ENCODE assay signal across 23 cellular contexts in the genomic region with DNA sequence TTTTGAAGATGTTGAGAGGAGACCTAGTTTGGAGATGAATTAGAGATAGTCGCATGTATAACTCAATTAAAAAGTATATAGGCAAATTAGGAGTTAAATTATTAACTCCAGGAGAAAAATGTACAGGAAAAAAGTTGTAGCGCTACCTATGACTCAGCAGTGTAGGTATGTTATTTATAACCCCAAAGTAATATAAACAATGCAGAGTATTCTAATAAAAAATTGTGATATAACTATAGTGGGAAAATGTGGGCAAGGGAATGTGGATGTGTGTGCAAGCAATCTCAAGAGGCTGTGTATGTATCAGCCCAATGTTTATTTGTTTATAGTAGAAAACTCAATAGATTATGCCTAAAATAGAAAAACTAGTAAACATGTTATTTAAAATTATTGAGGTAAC.
"Had no signal": no experiment of that assay in that cellular context is flagged by ENCODE, and none has a peak within 500 bp of the region (broad histone marks: within the 10 kb centered on the region; RNA-seq: fewer than 3 reads in every experiment).

No MANE protein-coding gene starts in this region.

- H3K4me3 ChIP-seq: colonic mucosa, hepatocyte, mucosa of descending colon, psoas muscle, right lobe of liver, spleen, tibial artery, upper lobe of left lung, uterus had no signal

- H3K27ac ChIP-seq: colonic mucosa, hepatocyte, neutrophil, psoas muscle, right lobe of liver, spleen, tibial artery, upper lobe of left lung, uterus had no signal

- H3K9me3 Mint-ChIP-seq: endodermal cell; stimulated activated memory B cell treated with anti-CD40 and anti-IgM and Interleukin-4, amounts not matched to agents 10 μg/mL and 1 μg/mL and 100 μg/mL, for 72 hours had no signal

- H3K79me2 ChIP-seq: hepatocyte had no signal

- H3K27ac Mint-ChIP-seq: endodermal cell; naive thymus-derived CD8-positive, alpha-beta T cell; stimulated activated memory B cell treated with anti-CD40 and anti-IgM and Interleukin-4, amounts not matched to agents 10 μg/mL and 1 μg/mL and 100 μg/mL, for 72 hours; stimulated activated naive CD8-positive, alpha-beta T cell treated with anti-CD3 and anti-CD28 coated beads, Interleukin-15, Interleukin-2, amounts not matched to agents 100 ng/mL and 50 ng/mL, for 24 hours had no signal

- ATAC-seq: left lobe of liver; mucosa of descending colon; naive thymus-derived CD8-positive, alpha-beta T cell; psoas muscle; right lobe of liver; stimulated activated memory B cell treated with anti-CD40 and anti-IgM and Interleukin-4, amounts not matched to agents 10 μg/mL and 1 μg/mL and 100 μg/mL, for 72 hours had no signal

- H3K36me3 Mint-ChIP-seq: naive thymus-derived CD8-positive, alpha-beta T cell; stimulated activated memory B cell treated with anti-CD40 and anti-IgM and Interleukin-4, amounts not matched to agents 10 μg/mL and 1 μg/mL and 100 μg/mL, for 72 hours had no signal

- H3K4me3 Mint-ChIP-seq: endodermal cell; naive thymus-derived CD8-positive, alpha-beta T cell; stimulated activated memory B cell treated with anti-CD40 and anti-IgM and Interleukin-4, amounts not matched to agents 10 μg/mL and 1 μg/mL and 100 μg/mL, for 72 hours; stimulated activated naive CD8-positive, alpha-beta T cell treated with anti-CD3 and anti-CD28 coated beads, Interleukin-15, Interleukin-2, amounts not matched to agents 100 ng/mL and 50 ng/mL, for 24 hours had no signal

- H3K4me2 ChIP-seq: hepatocyte had no signal

- H3K9me3 ChIP-seq: colonic mucosa, mucosa of descending colon, neutrophil, psoas muscle, right lobe of liver, upper lobe of left lung, uterus had no signal

- H3K4me1 ChIP-seq: colonic mucosa, psoas muscle, right lobe of liver, spleen, tibial artery, upper lobe of left lung, uterus had no signal

- H3K27me3 Mint-ChIP-seq: stimulated activated memory B cell treated with anti-CD40 and anti-IgM and Interleukin-4, amounts not matched to agents 10 μg/mL and 1 μg/mL and 100 μg/mL, for 72 hours; stimulated activated naive CD8-positive, alpha-beta T cell treated with anti-CD3 and anti-CD28 coated beads, Interleukin-15, Interleukin-2, amounts not matched to agents 100 ng/mL and 50 ng/mL, for 24 hours had no signal

- H3K36me3 ChIP-seq: colonic mucosa, neutrophil, right lobe of liver, spleen, tibial artery, upper lobe of left lung, uterus had no signal

- H2AFZ ChIP-seq: hepatocyte had no signal

- H3K27me3 ChIP-seq: colonic mucosa, neutrophil, right lobe of liver, spleen, tibial artery, upper lobe of left lung, uterus had no signal

- H3K4me1 Mint-ChIP-seq: endodermal cell; naive thymus-derived CD8-positive, alpha-beta T cell; stimulated activated memory B cell treated with anti-CD40 and anti-IgM and Interleukin-4, amounts not matched to agents 10 μg/mL and 1 μg/mL and 100 μg/mL, for 72 hours had no signal

- DNase-seq: colonic mucosa; dermis blood vessel endothelial cell; effector CD4-positive, alpha-beta T cell; endodermal cell; foreskin fibroblast; head of caudate nucleus; mucosa of descending colon; naive thymus-derived CD8-positive, alpha-beta T cell; psoas muscle; retina; right lobe of liver; spleen; stimulated activated CD4-positive, alpha-beta T cell treated with anti-CD3 and anti-CD28 coated beads, Interleukin-15, amount 100 ng/mL, for 24 hours; stimulated activated CD4-positive, alpha-beta T cell treated with anti-CD3 and anti-CD28 coated beads, Interleukin-1b, Interleukin-23, amount 100 ng/mL, for 48 hours; stimulated activated CD4-positive, alpha-beta T cell treated with anti-CD3 and anti-CD28 coated beads, Interleukin-4, amount 100 ng/mL, for 24 hours; tibial artery; upper lobe of left lung; uterus had no signal
